ENCODE assay signal across 39 cellular contexts in the genomic region with DNA sequence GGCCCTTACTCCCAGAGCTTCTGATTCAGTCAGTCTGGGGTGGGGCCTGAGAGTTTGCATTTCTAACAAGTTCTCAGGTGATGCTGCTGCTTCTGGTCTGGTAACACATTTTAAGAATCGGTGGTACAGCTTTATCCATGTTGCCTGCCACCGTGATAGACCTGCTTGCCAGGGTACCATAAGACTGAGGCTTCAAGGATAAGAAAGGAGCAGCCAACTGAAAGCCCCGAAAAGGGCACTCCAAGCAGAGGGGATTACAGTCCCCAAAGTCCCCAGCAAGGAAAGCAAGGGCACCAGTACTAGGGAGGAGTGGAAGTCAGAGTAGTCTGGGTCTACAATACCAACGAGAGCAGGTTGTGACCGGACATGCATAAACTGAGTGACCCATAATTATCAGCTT. TPM values are rescaled to one million over a fixed set of nuclear protein-coding genes. Genes with fewer than 3 reads are reported as not detected.
"Had no signal": no experiment of that assay in that cellular context is flagged by ENCODE, and none has a peak within 500 bp of the region (broad histone marks: within the 10 kb centered on the region; RNA-seq: fewer than 3 reads in every experiment).

No MANE protein-coding gene starts in this region.

- H3K27me3 Mint-ChIP-seq: activated CD4-positive, alpha-beta memory T cell treated with anti-CD3 and anti-CD28 coated beads, Interleukin-2, amount 10 ng/mL, durations not matched to agents 7 days and 5 days; activated CD4-positive, alpha-beta T cell treated with anti-CD3 and anti-CD28 coated beads for 36 hours; activated CD4-positive, alpha-beta T cell treated with anti-CD3 and anti-CD28 coated beads, Interleukin-2, amount 10 ng/mL, durations not matched to agents 7 days and 5 days; activated CD8-positive, alpha-beta memory T cell treated with anti-CD3 and anti-CD28 coated beads, Interleukin-2, amount 10 ng/mL, durations not matched to agents 7 days and 5 days; activated naive CD4-positive, alpha-beta T cell treated with anti-CD3 and anti-CD28 coated beads, Interleukin-2, amount 10 ng/mL, durations not matched to agents 7 days and 5 days; activated naive CD4-positive, alpha-beta T cell treated with anti-CD3 and anti-CD28 coated beads, Interleukin-2, amount 50 U/mL, for 24 hours; activated naive CD8-positive, alpha-beta T cell; activated naive CD8-positive, alpha-beta T cell treated with anti-CD3 and anti-CD28 coated beads, Interleukin-2, amount 10 ng/mL, durations not matched to agents 7 days and 5 days; activated naive CD8-positive, alpha-beta T cell treated with anti-CD3 and anti-CD28 coated beads, Interleukin-2, amount 50 U/mL, for 24 hours; brain; central memory CD8-positive, alpha-beta T cell had no signal

- H3K4me3 Mint-ChIP-seq: activated CD4-positive, alpha-beta memory T cell treated with anti-CD3 and anti-CD28 coated beads, Interleukin-2, amount 10 ng/mL, durations not matched to agents 7 days and 5 days; activated CD4-positive, alpha-beta T cell treated with anti-CD3 and anti-CD28 coated beads for 36 hours; activated CD4-positive, alpha-beta T cell treated with anti-CD3 and anti-CD28 coated beads, Interleukin-2, amount 10 ng/mL, durations not matched to agents 7 days and 5 days; activated CD8-positive, alpha-beta memory T cell treated with anti-CD3 and anti-CD28 coated beads, Interleukin-2, amount 10 ng/mL, durations not matched to agents 7 days and 5 days; activated CD8-positive, alpha-beta T cell treated with anti-CD3 and anti-CD28 coated beads, Interleukin-2, amount 10 ng/mL, durations not matched to agents 7 days and 5 days; activated naive CD4-positive, alpha-beta T cell treated with anti-CD3 and anti-CD28 coated beads, Interleukin-2, amount 10 ng/mL, durations not matched to agents 7 days and 5 days; activated naive CD4-positive, alpha-beta T cell treated with anti-CD3 and anti-CD28 coated beads, Interleukin-2, amount 50 U/mL, for 24 hours; activated naive CD8-positive, alpha-beta T cell; activated naive CD8-positive, alpha-beta T cell treated with anti-CD3 and anti-CD28 coated beads, Interleukin-2, amount 10 ng/mL, durations not matched to agents 7 days and 5 days; activated naive CD8-positive, alpha-beta T cell treated with anti-CD3 and anti-CD28 coated beads, Interleukin-2, amount 50 U/mL, for 24 hours; activated T-cell treated with anti-CD3 and anti-CD28 coated beads, Interleukin-2, amount 50 U/mL, for 24 hours; brain; central memory CD8-positive, alpha-beta T cell; T-helper 1 cell treated with Interleukin-12 subunit alpha and Interleukin-12 subunit beta and Interleukin-4 antibody, amounts not matched to agents 30 μg/mL and 1 μg/mL, for 36 hours; T-helper 2 cell treated with Interferon-gamma antibody and Interleukin-4, amounts not matched to agents 5 μg/mL and 100 μg/mL, for 36 hours; WTC11 had no signal

- H3K27ac Mint-ChIP-seq: activated CD4-positive, alpha-beta memory T cell treated with anti-CD3 and anti-CD28 coated beads, Interleukin-2, amount 10 ng/mL, durations not matched to agents 7 days and 5 days; activated CD4-positive, alpha-beta T cell treated with anti-CD3 and anti-CD28 coated beads for 36 hours; activated CD4-positive, alpha-beta T cell treated with anti-CD3 and anti-CD28 coated beads, Interleukin-2, amount 10 ng/mL, durations not matched to agents 7 days and 5 days; activated CD8-positive, alpha-beta memory T cell treated with anti-CD3 and anti-CD28 coated beads, Interleukin-2, amount 10 ng/mL, durations not matched to agents 7 days and 5 days; activated CD8-positive, alpha-beta T cell treated with anti-CD3 and anti-CD28 coated beads, Interleukin-2, amount 10 ng/mL, durations not matched to agents 7 days and 5 days; activated naive CD4-positive, alpha-beta T cell treated with anti-CD3 and anti-CD28 coated beads, Interleukin-2, amount 10 ng/mL, durations not matched to agents 7 days and 5 days; activated naive CD4-positive, alpha-beta T cell treated with anti-CD3 and anti-CD28 coated beads, Interleukin-2, amount 50 U/mL, for 24 hours; activated naive CD8-positive, alpha-beta T cell; activated naive CD8-positive, alpha-beta T cell treated with anti-CD3 and anti-CD28 coated beads, Interleukin-2, amount 10 ng/mL, durations not matched to agents 7 days and 5 days; activated naive CD8-positive, alpha-beta T cell treated with anti-CD3 and anti-CD28 coated beads, Interleukin-2, amount 50 U/mL, for 24 hours; activated T-cell treated with anti-CD3 and anti-CD28 coated beads, Interleukin-2, amount 50 U/mL, for 24 hours; activated T-helper 2 cell treated with anti-CD3 and anti-CD28 coated beads, Interferon-gamma antibody, Interleukin-2, Interleukin-4, amounts not matched to agents 10 μg/mL and 5 μg/mL and 100 μg/mL, durations not matched to agents 14 hours and 24 hours and 36 hours; brain; T-helper 1 cell treated with Interleukin-12 subunit alpha and Interleukin-12 subunit beta and Interleukin-4 antibody, amounts not matched to agents 30 μg/mL and 1 μg/mL, for 36 hours; T-helper 2 cell treated with Interferon-gamma antibody and Interleukin-4, amounts not matched to agents 5 μg/mL and 100 μg/mL, for 36 hours; WTC11 had no signal

- ATAC-seq: activated CD4-positive, alpha-beta T cell treated with anti-CD3 and anti-CD28 coated beads for 36 hours; activated CD4-positive, CD25-positive, alpha-beta regulatory T cell treated with anti-CD3 and anti-CD28 coated beads, Interleukin-2, amount 50 U/mL, for 24 hours; activated CD8-positive, alpha-beta memory T cell treated with anti-CD3 and anti-CD28 coated beads, Interleukin-2, amount 10 ng/mL, durations not matched to agents 7 days and 5 days; activated CD8-positive, alpha-beta T cell treated with anti-CD3 and anti-CD28 coated beads, Interleukin-2, amount 10 ng/mL, durations not matched to agents 7 days and 5 days; activated naive CD8-positive, alpha-beta T cell treated with anti-CD3 and anti-CD28 coated beads, Interleukin-2, amount 50 U/mL, for 24 hours; WTC11 had no signal

- H3K9me3 ChIP-seq: ascending aorta had no signal

- FAIRE-seq: TTC549 had no signal

- H3K4me1 ChIP-seq: ascending aorta had no signal

- H3K4me3 ChIP-seq: ascending aorta, cardiac muscle cell had no signal

- H3K4me1 Mint-ChIP-seq: activated CD4-positive, alpha-beta T cell treated with anti-CD3 and anti-CD28 coated beads for 36 hours; activated CD4-positive, alpha-beta T cell treated with anti-CD3 and anti-CD28 coated beads, Interleukin-2, amount 10 ng/mL, durations not matched to agents 7 days and 5 days; activated naive CD8-positive, alpha-beta T cell treated with anti-CD3 and anti-CD28 coated beads, Interleukin-2, amount 10 ng/mL, durations not matched to agents 7 days and 5 days; brain; central memory CD8-positive, alpha-beta T cell; WTC11 had no signal

- H3K27me3 ChIP-seq: ascending aorta, cardiac muscle cell had no signal

- H3K36me3 Mint-ChIP-seq: activated naive CD8-positive, alpha-beta T cell had no signal

- H3K36me3 ChIP-seq: ascending aorta, WERI-Rb-1 had no signal

- H3K27ac ChIP-seq: ascending aorta, cardiac muscle cell, WERI-Rb-1 had no signal

- DNase-seq: activated CD4-positive, alpha-beta memory T cell treated with anti-CD3 and anti-CD28 coated beads, Interleukin-2, amount 10 ng/mL, durations not matched to agents 7 days and 5 days; activated CD4-positive, alpha-beta T cell treated with anti-CD3 and anti-CD28 coated beads for 1 hour; activated CD4-positive, alpha-beta T cell treated with anti-CD3 and anti-CD28 coated beads for 36 hours; activated CD4-positive, alpha-beta T cell treated with anti-CD3 and anti-CD28 coated beads for 48 hours; activated CD4-positive, alpha-beta T cell treated with anti-CD3 and anti-CD28 coated beads, Interleukin-2, amount 10 ng/mL, durations not matched to agents 7 days and 5 days; activated CD4-positive, alpha-beta T cell treated with anti-CD3 and anti-CD28 coated beads, Interleukin-2, amount 50 U/mL, for 48 hours; activated CD4-positive, CD25-positive, alpha-beta regulatory T cell; activated CD8-positive, alpha-beta memory T cell treated with anti-CD3 and anti-CD28 coated beads for 24 hours; activated CD8-positive, alpha-beta memory T cell treated with anti-CD3 and anti-CD28 coated beads, Interleukin-2, amount 10 ng/mL, durations not matched to agents 7 days and 5 days; activated CD8-positive, alpha-beta memory T cell treated with anti-CD3 and anti-CD28 coated beads, Interleukin-2, amount 50 U/mL, for 48 hours; activated CD8-positive, alpha-beta T cell treated with anti-CD3 and anti-CD28 coated beads, Interleukin-2, amount 10 ng/mL, durations not matched to agents 7 days and 5 days; activated effector memory CD4-positive, alpha-beta T cell treated with Interleukin-2 at 50 U/mL for 16 hours; activated gamma-delta T cell; activated naive CD4-positive, alpha-beta T cell treated with anti-CD3 and anti-CD28 coated beads, Interleukin-2, amount 10 ng/mL, durations not matched to agents 7 days and 5 days; activated naive CD4-positive, alpha-beta T cell treated with Interleukin-2 at 50 U/mL for 16 hours; activated naive CD8-positive, alpha-beta T cell treated with anti-CD3 and anti-CD28 coated beads, Interleukin-2, amount 10 ng/mL, durations not matched to agents 7 days and 5 days; activated naive CD8-positive, alpha-beta T cell treated with anti-CD3 and anti-CD28 coated beads, Interleukin-2, amount 50 U/mL, for 24 hours; activated T-cell treated with anti-CD3 and anti-CD28 coated beads, Interleukin-2, amount 50 U/mL, for 24 hours; activated T-cell treated with anti-CD3 and anti-CD28 coated beads, Interleukin-2, amount 50 U/mL, for 48 hours; amygdala; anterior cingulate cortex; caudate nucleus; cerebellar nuclear complex; T-helper 1 cell; T-helper 9 cell; WERI-Rb-1 had no signal

- H3K9me3 Mint-ChIP-seq: activated CD4-positive, alpha-beta memory T cell treated with anti-CD3 and anti-CD28 coated beads, Interleukin-2, amount 10 ng/mL, durations not matched to agents 7 days and 5 days; activated CD4-positive, alpha-beta T cell treated with anti-CD3 and anti-CD28 coated beads, Interleukin-2, amount 10 ng/mL, durations not matched to agents 7 days and 5 days; activated naive CD4-positive, alpha-beta T cell treated with anti-CD3 and anti-CD28 coated beads, Interleukin-2, amount 10 ng/mL, durations not matched to agents 7 days and 5 days; activated naive CD4-positive, alpha-beta T cell treated with anti-CD3 and anti-CD28 coated beads, Interleukin-2, amount 50 U/mL, for 24 hours; activated naive CD8-positive, alpha-beta T cell treated with anti-CD3 and anti-CD28 coated beads, Interleukin-2, amount 10 ng/mL, durations not matched to agents 7 days and 5 days; activated naive CD8-positive, alpha-beta T cell treated with anti-CD3 and anti-CD28 coated beads, Interleukin-2, amount 50 U/mL, for 24 hours; activated T-cell treated with anti-CD3 and anti-CD28 coated beads, Interleukin-2, amount 50 U/mL, for 24 hours; activated T-helper 2 cell treated with anti-CD3 and anti-CD28 coated beads, Interferon-gamma antibody, Interleukin-2, Interleukin-4, amounts not matched to agents 10 μg/mL and 5 μg/mL and 100 μg/mL, durations not matched to agents 14 hours and 24 hours and 36 hours; brain; central memory CD8-positive, alpha-beta T cell; T-helper 1 cell treated with Interleukin-12 subunit alpha and Interleukin-12 subunit beta and Interleukin-4 antibody, amounts not matched to agents 30 μg/mL and 1 μg/mL, for 36 hours; T-helper 2 cell treated with Interferon-gamma antibody and Interleukin-4, amounts not matched to agents 5 μg/mL and 100 μg/mL, for 36 hours; WTC11 had no signal

RNA-seq across cellular contexts. Expression of a gene that starts 49.8 kb away (rescaled TPM):
- total RNA-seq: ascending aorta had no signal

RNA-seq across cellular contexts. Expression of a gene that starts 49.9 kb away (rescaled TPM):
- total RNA-seq: activated CD4-positive, alpha-beta memory T cell treated with anti-CD3 and anti-CD28 coated beads, Interleukin-2, amount 10 ng/mL, durations not matched to agents 7 days and 5 days; activated CD4-positive, alpha-beta T cell treated with anti-CD3 and anti-CD28 coated beads, Interleukin-2, amount 10 ng/mL, durations not matched to agents 7 days and 5 days; activated naive CD8-positive, alpha-beta T cell treated with anti-CD3 and anti-CD28 coated beads, Interleukin-2, amount 10 ng/mL, durations not matched to agents 7 days and 5 days; ascending aorta; bronchial epithelial cell; WTC11 had no signal
